ENCODE assay signal across 12 cellular contexts in the genomic region with DNA sequence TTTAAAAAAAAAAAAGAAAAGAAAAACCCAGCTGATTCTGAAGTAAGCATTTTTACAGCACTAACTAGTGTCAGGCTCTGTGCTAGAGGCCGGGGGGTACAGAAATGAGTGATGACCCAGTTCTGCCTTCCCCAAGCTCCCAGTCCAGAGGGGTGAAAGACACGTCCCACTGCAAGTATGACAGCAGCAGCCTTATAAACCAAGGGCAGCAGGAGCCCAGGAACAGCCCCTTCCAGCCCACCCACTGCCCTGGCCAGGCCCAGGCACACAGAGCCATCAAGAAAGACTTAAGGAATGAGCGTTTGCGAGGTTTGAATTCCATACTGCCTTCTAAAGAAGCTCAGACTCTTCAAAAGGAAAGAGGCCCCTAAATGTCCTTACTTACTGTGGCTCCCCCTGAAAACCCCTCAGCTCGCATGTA. TPM values are rescaled to one million over a fixed set of nuclear protein-coding genes. Genes with fewer than 3 reads are reported as not detected.
DNase-seq lines count a peak whose midpoint lies in the region; ATAC-seq, FAIRE-seq and TF ChIP-seq lines count a peak whose summit lies in the region.
"Had no signal": no experiment of that assay in that cellular context is flagged by ENCODE, and none has a peak within 500 bp of the region (broad histone marks: within the 10 kb centered on the region; RNA-seq: fewer than 3 reads in every experiment).

No MANE protein-coding gene starts in this region.

- no peak overlapping the region for H3K23ac ChIP-seq in mesendoderm (ENCODE audit: low read length)

- H3K27me3 ChIP-seq in cardiac muscle cell (no peaks in the 10 kb centered on the region), GM12878 (replicated peaks in 1 of 2; ENCODE audit: control insufficient read depth in 2 of 2, insufficient read depth in 2 of 2, low read length in 1 of 2) (no peaks in the 10 kb centered on the region), mesendoderm (ENCODE audit: insufficient read depth, low read length, poor library complexity) (no peaks in the 10 kb centered on the region), transverse colon (no peaks in the 10 kb centered on the region), thyroid gland (no peaks in the 10 kb centered on the region)

- no peak overlapping the region for H2BK15ac ChIP-seq in mesendoderm (replicated peaks; ENCODE audit: low read depth)

- FAIRE-seq in GM12878 (lab: Jason Lieb, UNC), result no peak
- FAIRE-seq: HTR-8/SVneo had no signal

- TF ChIP-seq POLR2A in GM12878 (IDR thresholded peaks at IDR 0.05; ENCODE audit: low read depth, low read length) (no peak), transverse colon (IDR thresholded peaks at IDR 0.05) (no peak), thyroid gland (IDR thresholded peaks at IDR 0.05) (no peak)

- CTCF ChIA-PET in GM12878 (lab: Yijun Ruan, JAX), result interaction anchor here (0.9 to 1.7 kb wide), 4 partner anchors 13 to 79 kb away, joined by 3 to 6 read pairs (median 3); no protein-coding TSS in a partner anchor

- DNase-seq in cardiac muscle cell (ENCODE audit: low read depth in 1 of 2, low spot score in 1 of 2), result peak in 1 of 2 donors; percentile 29
- DNase-seq in left cardiac atrium, result no peak
- no peak for DNase-seq in GM12878 (ENCODE audit: low read depth, low spot score)
- DNase-seq in mesendoderm, result peak; percentile 88
- DNase-seq in transverse colon, result no peak
- DNase-seq in thyroid gland, result no peak
- DNase-seq in NCI-H1417 treated with DMSO at 0.1 percent for 48 hours (lab: John Stamatoyannopoulos, UW), result no peak
- no peak for DNase-seq in NCI-H1436 (lab: John Stamatoyannopoulos, UW)
- DNase-seq: AML-193, foreskin melanocyte, HCEC 1CT had no signal

- peak overlapping the region; percentile 7; the same call in 1 of the 2 replicates for H3K4me2 ChIP-seq in GM12878 (ENCODE audit: control insufficient read depth, insufficient read depth)
- no peak overlapping the region for H3K4me2 ChIP-seq in mesendoderm (ENCODE audit: low read length)

- H2AK5ac ChIP-seq in mesendoderm (ENCODE audit: low read length), result no peak overlapping the region

- H3K4me1 ChIP-seq in cardiac muscle cell (ENCODE audit: low read depth) (peaks cover 40% of the 10 kb centered on the region), GM12878 (ENCODE audit: control insufficient read depth, insufficient read depth, low read length) (peaks cover 10% of the 10 kb centered on the region; the same call in 1 of the 2 replicates), mesendoderm (ENCODE audit: control insufficient read depth, low read depth, low read length) (peaks cover 28% of the 10 kb centered on the region), transverse colon (peaks cover 17 to 47% (median 27%) of the 10 kb centered on the region in 4 donors), thyroid gland (peaks cover 0 to 6% of the 10 kb centered on the region in 2 donors)

- H3K36me3 ChIP-seq in cardiac muscle cell (no peaks in the 10 kb centered on the region), GM12878 (ENCODE audit: control insufficient read depth in 2 of 2, insufficient read depth in 2 of 2, low read length in 1 of 2) (peaks cover 0 to 4% of the 10 kb centered on the region in 2 experiments; a peak in 2 of 4 replicates), mesendoderm (ENCODE audit: control insufficient read depth, insufficient read depth, low read length) (no peaks in the 10 kb centered on the region), transverse colon (no peaks in the 10 kb centered on the region), thyroid gland (no peaks in the 10 kb centered on the region)

- H3K4ac ChIP-seq in mesendoderm (ENCODE audit: low read depth, low read length), result peak overlapping the region; percentile 66

- BruUV-seq in GM12878 (replicated peaks; lab: Mats Ljungman, UMichigan), result no TSS peak

- H3K9me3 ChIP-seq in cardiac muscle cell (ENCODE audit: low read depth), result no peaks in the 10 kb centered on the region
- no peaks in the 10 kb centered on the region; the same call in 2 of the 3 replicates for H3K9me3 ChIP-seq in GM12878 (replicated peaks; ENCODE audit: control insufficient read depth, insufficient read depth, low read length)
- H3K9me3 ChIP-seq in transverse colon, result no peaks in the 10 kb centered on the region
- H3K9me3 ChIP-seq in thyroid gland, result no peaks in the 10 kb centered on the region

- TF ChIP-seq CTCF in cardiac muscle cell (IDR thresholded peaks at IDR 0.05; ENCODE audit: low read depth, low read length) (no peak), GM12878 (IDR thresholded peaks at IDR 0.05 in 2 of 3, conservative IDR thresholded peaks at IDR 0.05 in 1 of 3; ENCODE audit: control insufficient read depth in 2 of 3, extremely low read depth in 1 of 3, insufficient read depth in 1 of 3, low read depth in 3 of 3, low read length in 3 of 3) (no peak), transverse colon (IDR thresholded peaks at IDR 0.05) (no peak), thyroid gland (IDR thresholded peaks at IDR 0.05) (no peak)

- no peak overlapping the region for H3K4me3 ChIP-seq in cardiac muscle cell
- H3K4me3 ChIP-seq in GM12878, result peak overlapping the region; percentile 9; the same call in 1 of the 2 replicates
- no peak overlapping the region for H3K4me3 ChIP-seq in mesendoderm (ENCODE audit: low read length)
- H3K4me3 ChIP-seq in transverse colon, result no peak overlapping the region
- H3K4me3 ChIP-seq in thyroid gland (replicated peaks in 1 of 3), result no peak overlapping the region

- RAD21 ChIA-PET in GM12878 (lab: Charles Lee; ENCODE audit: unreplicated experiment), result interaction anchor here (0.7 to 2.9 kb wide), 6 partner anchors 10 to 114 kb away, joined by 3 to 12 read pairs (median 7); partner anchors contain the start of gene TRERF1

- H3K56ac ChIP-seq in mesendoderm (ENCODE audit: low read length), result peak overlapping the region; percentile 76

- peak overlapping the region; percentile 85 for H3K27ac ChIP-seq in cardiac muscle cell
- H3K27ac ChIP-seq in GM12878 (ENCODE audit: control insufficient read depth, insufficient read depth), result no peak overlapping the region
- peak overlapping the region; percentile 74 for H3K27ac ChIP-seq in mesendoderm (ENCODE audit: low read depth, low read length)
- peak overlapping the region; percentile 71 to 80 (median 78) for H3K27ac ChIP-seq in transverse colon
- peak overlapping the region in 1 of 3 donors; percentile 31 for H3K27ac ChIP-seq in thyroid gland

- WGBS in GM12878 (ENCODE audit: insufficient coverage, insufficient replicate concordance, low lambda C conversion rate, missing lambda C conversion rate), result 47% methylated on average over 5 of the region's 5 CpGs
- WGBS in mesendoderm (ENCODE audit: extremely low coverage, insufficient coverage, low lambda C conversion rate), result no CpG with 5 or more reads among the region's 5 CpGs
- WGBS in transverse colon (ENCODE audit: low coverage in 1 of 2), 2 donors, result 73 to 80% methylated on average over 2 to 5 of the region's 5 CpGs
- 86% methylated on average over 5 of the region's 5 CpGs for WGBS in thyroid gland, 2 donors

- no peak overlapping the region for H4K8ac ChIP-seq in mesendoderm (ENCODE audit: low read depth, low read length)

- H2BK120ac ChIP-seq in mesendoderm (ENCODE audit: low read depth, low read length), result no peak overlapping the region

- H3K79me1 ChIP-seq in mesendoderm (ENCODE audit: low read length), result peaks cover 6% of the 10 kb centered on the region

- POLR2A ChIA-PET in GM12878 (lab: Charles Lee), result interaction anchor here (1.0 to 2.3 kb wide), 4 partner anchors 9 to 26 kb away, joined by 4 to 8 read pairs (median 4); no protein-coding TSS in a partner anchor

- TF ChIP-seq RAD21 in GM12878 (IDR thresholded peaks at IDR 0.05; ENCODE audit: insufficient read depth, low read depth, low read length), result no peak

- ATAC-seq in left cardiac atrium (no peak), GM12878 (no peak)

- in situ Hi-C loops in GM12878 (cut with MboI) (no loop called here), transverse colon (cut with MboI; ENCODE audit: low pct_ligation_motif_present in 1 of 4, low pct_unique_long_range_greater_than_20kb in 1 of 4, low sequenced_read_pairs in 3 of 4) (no loop called here)

- no peaks in the 10 kb centered on the region for H4K20me1 ChIP-seq in GM12878 (ENCODE audit: control insufficient read depth, insufficient read depth)

- intact Hi-C loops in left cardiac atrium (cut with DNase I) (no loop called here), GM12878 (cut with micrococcal nuclease; ENCODE audit: unreplicated experiment) (no loop called here), transverse colon (cut with DNase I; ENCODE audit: low total_unique reads) (no loop called here), thyroid gland (cut with DNase I) (no loop called here)

- SMC1A ChIA-PET in GM12878 (lab: Charles Lee; ENCODE audit: uncharacterized antibody, unreplicated experiment), result interaction anchor here (1.0 to 3.4 kb wide), 8 partner anchors 8 to 106 kb away, joined by 3 to 23 read pairs (median 3); partner anchors contain the start of gene TRERF1

- H3K18ac ChIP-seq in mesendoderm (ENCODE audit: low read length), result peak overlapping the region; percentile 91

- no peak for TF ChIP-seq EP300 in GM12878 (IDR thresholded peaks at IDR 0.05; ENCODE audit: borderline replicate concordance in 1 of 2, control insufficient read depth in 1 of 2, low read depth in 2 of 2, low read length in 2 of 2)
- TF ChIP-seq EP300 in transverse colon (IDR thresholded peaks at IDR 0.05; ENCODE audit: low read depth), result no peak

- H3K79me2 ChIP-seq in GM12878 (ENCODE audit: control insufficient read depth, insufficient read depth, low read length), result peaks cover 19% of the 10 kb centered on the region
- H3K79me2 ChIP-seq in mesendoderm (ENCODE audit: control insufficient read depth, insufficient read depth, low read length), result peaks cover 19% of the 10 kb centered on the region

- no peak overlapping the region for H2AFZ ChIP-seq in GM12878 (ENCODE audit: control insufficient read depth, low read depth, low read length)

- H3K9ac ChIP-seq in GM12878 (ENCODE audit: control insufficient read depth, insufficient read depth, low read length) (no peak overlapping the region), mesendoderm (ENCODE audit: low read length) (peak overlapping the region; percentile 55)

- H2BK5ac ChIP-seq in mesendoderm (ENCODE audit: low read length), result no peak overlapping the region

- no peak overlapping the region for H4K5ac ChIP-seq in mesendoderm (ENCODE audit: low read length)

RNA-seq across cellular contexts. Expression of gene TRERF1, which starts 10.1 kb away (rescaled TPM):
- total RNA-seq in cardiac muscle cell (5.7 and 8.7 TPM in 2 replicates), left cardiac atrium (1 to 10 TPM; 1.2 to 2.6 TPM), GM12878 (2014; rRNA removed) (10.1 and 10.7 TPM in 2 replicates), GM12878 (2014; rRNA removed; fragmentation: Illumina TruSeq; extraction: Trizol) (7.5 and 7.9 TPM in 2 replicates), GM12878 (2021) (19.4 and 19.5 TPM in 2 replicates), transverse colon (1 to 10 TPM; 2.5 to 8.0 (median 3.4) TPM), thyroid gland (1 to 10 TPM; 1.6 to 4.1 (median 2.6) TPM)
- polyA plus RNA-seq in cardiac muscle cell (6.4 and 7.6 TPM in 2 replicates), GM12878 (2011; rRNA removed) (1.9 and 2.3 TPM in 2 replicates), GM12878 (2014; fragmentation: Illumina TruSeq; extraction: Trizol) (12.7 and 13.6 TPM in 2 replicates), GM12878 (2014; fragmentation: Nextera tagmentation; extraction: Ambion mirVana) (1 to 10 TPM; 2.2 to 2.6 TPM), GM12878 (2014; rRNA removed) (11.7 and 15.0 TPM in 2 replicates), GM12878 (2016; fragmentation: Nextera tagmentation; extraction: Ambion mirVana) (1 to 10 TPM; 5.5 to 6.6 TPM)
- total RNA-seq in GM12878 (2013; cell fraction: nucleolus; rRNA removed), result 18.5 and 22.0 TPM in 2 replicates
- polyA plus RNA-seq in GM12878 (2011; ENCODE audit: low read depth), result 3.9 TPM
- polyA plus RNA-seq in GM12878 (2011; cell fraction: cytosol; rRNA removed), result 1.9 and 2.1 TPM in 2 replicates
- 5.0 and 6.6 TPM in 2 replicates for polyA plus RNA-seq in GM12878 (2011; cell fraction: nucleus; rRNA removed)
- polyA plus RNA-seq in GM12878 (2012), result 6.3 and 7.2 TPM in 2 replicates
- 2.2 and 3.4 TPM in 2 replicates for polyA minus RNA-seq in GM12878 (2011; rRNA and poly(A)+ RNA removed)
- 1.7 and 2.7 TPM in 2 replicates for polyA minus RNA-seq in GM12878 (2011; cell fraction: cytosol; rRNA and poly(A)+ RNA removed)
- 1.3 and 2.6 TPM in 2 replicates for polyA minus RNA-seq in GM12878 (2011; cell fraction: nucleus; rRNA and poly(A)+ RNA removed)
- polyA plus RNA-seq in mesendoderm (2013, experiment 1 of 2), result 4.7 TPM
- 5.2 TPM for polyA plus RNA-seq in mesendoderm (2013, experiment 2 of 2)
